ENCODE assay signal across 20 cellular contexts in genomic region chr11:78790784-78791183, GRCh38.
"Had no signal": no experiment of that assay in that cellular context is flagged by ENCODE, and none has a peak within 500 bp of the region (broad histone marks: within the 10 kb centered on the region; RNA-seq: fewer than 3 reads in every experiment).

No MANE protein-coding gene starts in this region.

- FAIRE-seq: kidney had no signal

- DNase-seq: activated CD4-positive, alpha-beta T cell treated with anti-CD3 and anti-CD28 coated beads, Interleukin-2, amount 50 U/mL, for 1 hour; activated CD4-positive, CD25-positive, alpha-beta regulatory T cell treated with anti-CD3 and anti-CD28 coated beads, Interleukin-2, amount 50 U/mL, for 72 hours; activated CD8-positive, alpha-beta memory T cell treated with anti-CD3 and anti-CD28 coated beads, Interleukin-2, amount 50 U/mL, for 4 hours; activated naive CD4-positive, alpha-beta T cell treated with anti-CD3 and anti-CD28 coated beads for 36 hours; activated naive CD8-positive, alpha-beta T cell treated with anti-CD3 and anti-CD28 coated beads, Interleukin-2, amount 50 U/mL, for 24 hours; activated T-cell treated with anti-CD3 and anti-CD28 coated beads, Interleukin-2, amount 50 U/mL, for 4 hours; aorta; brain microvascular endothelial cell; foreskin melanocyte; glutamatergic neuron; kidney; nucleus accumbens; posterior cingulate gyrus; stimulated activated CD4-positive, alpha-beta T cell treated with anti-CD3 and anti-CD28 coated beads, Interleukin-12 subunit alpha, Interleukin-12 subunit beta, amount 100 ng/mL, for 4 hours; stimulated activated CD4-positive, alpha-beta T cell treated with anti-CD3 and anti-CD28 coated beads, Interleukin-2, amount 100 ng/mL, for 24 hours; stimulated activated naive CD8-positive, alpha-beta T cell treated with anti-CD3 and anti-CD28 coated beads, Interleukin-15, Interleukin-2, amounts not matched to agents 100 U/mL and 50 U/mL, for 24 hours; T-helper 2 cell; transverse colon had no signal

- H3K4me3 ChIP-seq: coronary artery, transverse colon had no signal

- H3K27me3 ChIP-seq: brain microvascular endothelial cell, transverse colon had no signal

- ATAC-seq: activated naive CD8-positive, alpha-beta T cell treated with anti-CD3 and anti-CD28 coated beads, Interleukin-2, amount 50 U/mL, for 24 hours; activated T-cell treated with anti-CD3 and anti-CD28 coated beads, Interleukin-2, amount 50 U/mL, for 4 hours; stimulated activated naive CD8-positive, alpha-beta T cell treated with anti-CD3 and anti-CD28 coated beads, Interleukin-15, Interleukin-2, amounts not matched to agents 100 U/mL and 50 U/mL, for 24 hours had no signal

- H3K27ac ChIP-seq: brain microvascular endothelial cell, coronary artery, transverse colon, VCaP had no signal

- H3K9me3 ChIP-seq: transverse colon had no signal

- H3K36me3 ChIP-seq: brain microvascular endothelial cell, transverse colon had no signal
